7 cellular contexts compared by ENCODE assay signal in the genomic region with DNA sequence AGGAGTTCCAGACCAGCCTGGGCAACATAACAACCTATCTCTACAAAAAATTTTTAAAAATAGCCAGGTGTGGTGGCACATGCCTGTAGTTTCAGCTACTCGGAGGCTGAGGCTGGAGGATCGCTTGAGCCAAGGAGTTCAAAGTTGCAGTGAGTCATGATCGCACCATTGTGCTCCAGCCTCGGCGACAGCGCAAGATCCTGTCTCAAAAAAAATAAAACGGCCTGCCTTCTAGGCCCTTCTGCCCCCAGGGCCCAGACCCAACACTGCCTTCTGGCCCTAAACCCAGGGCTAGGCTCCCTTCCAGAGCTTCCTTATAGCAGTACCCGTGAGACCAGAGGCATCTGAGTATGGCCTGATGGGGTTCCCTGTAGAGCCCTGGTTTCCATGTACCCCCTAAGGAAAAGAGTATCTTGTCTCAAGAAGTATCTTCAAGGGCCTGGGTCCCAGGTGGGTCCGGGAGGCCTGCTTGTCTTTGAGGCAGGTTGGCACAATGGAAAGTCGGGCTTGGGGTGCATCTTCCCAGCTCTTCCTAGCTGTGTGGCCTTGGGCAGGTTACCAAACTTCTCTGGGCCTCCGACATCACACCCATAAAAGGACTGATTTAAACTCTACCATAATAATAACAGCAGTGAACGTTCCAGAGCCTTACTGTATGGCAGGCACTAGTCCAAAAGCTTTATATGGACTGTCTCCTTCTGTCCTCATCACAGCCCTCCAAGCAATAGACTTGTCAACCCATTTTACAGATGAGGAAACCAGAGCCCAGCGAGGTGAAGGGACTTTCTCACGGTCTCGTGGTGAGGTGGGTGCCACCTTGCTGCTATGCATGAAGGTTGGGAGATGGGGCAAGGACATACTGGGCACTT. TPM values are rescaled to one million over a fixed set of nuclear protein-coding genes. Genes with fewer than 3 reads are reported as not detected.
DNase-seq lines count a peak whose midpoint lies in the region; ATAC-seq and TF ChIP-seq lines count a peak whose summit lies in the region.
"Had no signal": no experiment of that assay in that cellular context is flagged by ENCODE, and none has a peak within 500 bp of the region (broad histone marks: within the 10 kb centered on the region; RNA-seq: fewer than 3 reads in every experiment).

No MANE protein-coding gene starts in this region.

- peak overlapping the region; percentile 31 for H3K27ac Mint-ChIP-seq in activated naive CD8-positive, alpha-beta T cell treated with anti-CD3 and anti-CD28 coated beads, Interleukin-2, amount 50 U/mL, for 24 hours

- DNase-seq in activated naive CD8-positive, alpha-beta T cell treated with anti-CD3 and anti-CD28 coated beads, Interleukin-2, amount 50 U/mL, for 24 hours = no peak
- no peak for DNase-seq in lung (ENCODE audit: low spot score)
- DNase-seq in activated CD4-positive, alpha-beta T cell treated with anti-CD3 and anti-CD28 coated beads for 4 hours = no peak
- DNase-seq: effector memory CD4-positive, alpha-beta T cell had no signal

- 83 to 91% methylated on average over 15 of the region's 15 CpGs for whole genome bisulfite sequencing in lung, 2 donors

- peaks cover 15% of the 10 kb centered on the region for H3K36me3 Mint-ChIP-seq in activated naive CD8-positive, alpha-beta T cell treated with anti-CD3 and anti-CD28 coated beads, Interleukin-2, amount 50 U/mL, for 24 hours (ENCODE audit: low read depth)

- H3K27ac ChIP-seq in 22Rv1 (peak overlapping the region; percentile 93), lung (ENCODE audit: low read depth in 1 of 2, low read length in 1 of 2) (peak overlapping the region; percentile 57 to 83)

- peaks cover 34% of the 10 kb centered on the region for H3K4me1 Mint-ChIP-seq in activated naive CD8-positive, alpha-beta T cell treated with anti-CD3 and anti-CD28 coated beads, Interleukin-2, amount 50 U/mL, for 24 hours

- peaks cover 0 to 24% of the 10 kb centered on the region in 2 donors for H3K4me1 ChIP-seq in lung (ENCODE audit: control insufficient read depth in 2 of 2, insufficient read depth in 2 of 2, low read length in 2 of 2)

- H3K27me3 Mint-ChIP-seq in activated naive CD8-positive, alpha-beta T cell treated with anti-CD3 and anti-CD28 coated beads, Interleukin-2, amount 50 U/mL, for 24 hours = no peaks in the 10 kb centered on the region

- H3K9me3 ChIP-seq in lung (ENCODE audit: control insufficient read depth in 2 of 2, insufficient read depth in 1 of 2, low read length in 1 of 2) = no peaks in the 10 kb centered on the region

- H3K36me3 ChIP-seq in lung (ENCODE audit: control insufficient read depth in 2 of 2, insufficient read depth in 2 of 2, low read length in 2 of 2) = peaks cover 0 to 43% of the 10 kb centered on the region in 2 donors

- no peak for ATAC-seq in activated naive CD8-positive, alpha-beta T cell treated with anti-CD3 and anti-CD28 coated beads, Interleukin-2, amount 50 U/mL, for 24 hours
- ATAC-seq in lung (ENCODE audit: insufficient read depth, low FRiP score) (no peak), HG03378 (IDR thresholded peaks at IDR 0.05; ENCODE audit: unreplicated experiment) (no peak), HG03280 (IDR thresholded peaks at IDR 0.05; ENCODE audit: unreplicated experiment) (no peak)

- TF ChIP-seq CTCF in 22Rv1 (IDR thresholded peaks at IDR 0.05) (no peak), lung (IDR thresholded peaks at IDR 0.05; ENCODE audit: control extremely low read depth, extremely low read depth) (no peak)

- no peaks in the 10 kb centered on the region for H3K9me3 Mint-ChIP-seq in activated naive CD8-positive, alpha-beta T cell treated with anti-CD3 and anti-CD28 coated beads, Interleukin-2, amount 50 U/mL, for 24 hours

- no peak overlapping the region for H3K4me3 ChIP-seq in lung

- H3K4me3 Mint-ChIP-seq in activated naive CD8-positive, alpha-beta T cell treated with anti-CD3 and anti-CD28 coated beads, Interleukin-2, amount 50 U/mL, for 24 hours = no peak overlapping the region

- H3K27me3 ChIP-seq in lung (ENCODE audit: control insufficient read depth, insufficient read depth) = no peaks in the 10 kb centered on the region

RNA-seq across cellular contexts. Expression of a gene that starts 9.7 kb away (rescaled TPM):
- 10 to 100 TPM; 30.4 to 60.8 TPM for total RNA-seq in lung
- 10 to 100 TPM; 26.6 to 66.9 TPM for polyA plus RNA-seq in lung

RNA-seq across cellular contexts. Expression of a gene that starts 9.8 kb away (rescaled TPM):
- 1 to 10 TPM; 4.6 to 7.7 TPM for total RNA-seq in lung
- polyA plus RNA-seq in lung = 1 to 10 TPM; 4.5 to 5.0 TPM

RNA-seq across cellular contexts. Expression of a gene that starts 29.2 kb away (rescaled TPM):
- total RNA-seq in lung = 10 to 100 TPM; 25.5 to 66.5 TPM
- 10 to 100 TPM; 21.4 to 86.3 TPM for polyA plus RNA-seq in lung

RNA-seq across cellular contexts. Expression of a gene that starts 55.8 kb away (rescaled TPM):
- 10 to 100 TPM; 10.6 to 17.9 TPM for total RNA-seq in lung
- 10 to 100 TPM in 1 of 2 donors, 1 to 10 TPM in 1; 9.6 to 19.1 TPM for polyA plus RNA-seq in lung

RNA-seq across cellular contexts. Expression of a gene that starts 55.9 kb away (rescaled TPM):
- 10 to 100 TPM; 39.3 to 48.5 TPM for total RNA-seq in lung
- 10 to 100 TPM; 17.0 to 24.9 TPM for polyA plus RNA-seq in lung
